Comparison of ENCODE assay signal across 8 cellular contexts in genomic region chr15:69719527-69719926, GRCh38.
DNase-seq lines count a peak whose midpoint lies in the region; ATAC-seq and TF ChIP-seq lines count a peak whose summit lies in the region.

No MANE protein-coding gene starts in this region.

- H3K9me3 ChIP-seq in right atrium auricular region (no peaks in the 10 kb centered on the region), lower lobe of right lung (no peaks in the 10 kb centered on the region), transverse colon (no peaks in the 10 kb centered on the region), esophagus muscularis mucosa (no peaks in the 10 kb centered on the region)

- TF ChIP-seq POLR2A in transverse colon (IDR thresholded peaks at IDR 0.05) = no peak
- no peak for TF ChIP-seq POLR2A in esophagus muscularis mucosa (IDR thresholded peaks at IDR 0.05; ENCODE audit: low read depth)

- in situ Hi-C loops in transverse colon (cut with MboI; ENCODE audit: low pct_ligation_motif_present in 1 of 4, low pct_unique_long_range_greater_than_20kb in 1 of 4, low sequenced_read_pairs in 3 of 4) = no loop called here

- peak; percentile 78 to 84 for ATAC-seq in lower lobe of right lung

- DNase-seq in cardiac septum (ENCODE audit: low spot score) (peak; percentile 75), right atrium auricular region (ENCODE audit: low spot score) (no peak), lower lobe of right lung (peak; percentile 54), transverse colon (peak; percentile 44), glomerular visceral epithelial cell (ENCODE audit: extremely low spot score) (no peak), NCI-H2171 treated with DMSO at 0.1 percent for 48 hours (lab: John Stamatoyannopoulos, UW) (no peak), esophagus muscularis mucosa (ENCODE audit: extremely low spot score) (no peak)
- peak; percentile 73 for DNase-seq in activated CD8-positive, alpha-beta memory T cell treated with anti-CD3 and anti-CD28 coated beads, Interleukin-2, amount 50 U/mL, for 48 hours

- TF ChIP-seq EP300 in transverse colon (IDR thresholded peaks at IDR 0.05; ENCODE audit: low read depth) (no peak), esophagus muscularis mucosa (IDR thresholded peaks at IDR 0.05) (no peak)

- WGBS in transverse colon (ENCODE audit: low coverage in 1 of 2), 2 donors = 73 to 75% methylated on average over 4 of the region's 4 CpGs
- WGBS in esophagus muscularis mucosa = 82% methylated on average over 4 of the region's 4 CpGs

- H3K27me3 ChIP-seq in right atrium auricular region (no peaks in the 10 kb centered on the region), lower lobe of right lung (ENCODE audit: low read depth) (peaks cover 3% of the 10 kb centered on the region), transverse colon (no peaks in the 10 kb centered on the region), esophagus muscularis mucosa (no peaks in the 10 kb centered on the region)

- no peak overlapping the region for H3K4me3 ChIP-seq in right atrium auricular region
- no peak overlapping the region for H3K4me3 ChIP-seq in lower lobe of right lung
- no peak overlapping the region for H3K4me3 ChIP-seq in transverse colon
- no peak overlapping the region for H3K4me3 ChIP-seq in esophagus muscularis mucosa

- H3K4me1 ChIP-seq in right atrium auricular region (peaks cover 0 to 6% of the 10 kb centered on the region in 2 donors), lower lobe of right lung (peaks cover 43% of the 10 kb centered on the region), transverse colon (peaks cover 0 to 9% (median 0%) of the 10 kb centered on the region in 4 donors), esophagus muscularis mucosa (peaks cover 0 to 5% (median 2%) of the 10 kb centered on the region in 4 donors)

- H3K36me3 ChIP-seq in right atrium auricular region (no peaks in the 10 kb centered on the region), lower lobe of right lung (no peaks in the 10 kb centered on the region), transverse colon (no peaks in the 10 kb centered on the region), esophagus muscularis mucosa (no peaks in the 10 kb centered on the region)

- no peak for TF ChIP-seq CTCF in right atrium auricular region (IDR thresholded peaks at IDR 0.05)
- no peak for TF ChIP-seq CTCF in lower lobe of right lung (IDR thresholded peaks at IDR 0.05)
- TF ChIP-seq CTCF in transverse colon (IDR thresholded peaks at IDR 0.05) = no peak
- no peak for TF ChIP-seq CTCF in esophagus muscularis mucosa (IDR thresholded peaks at IDR 0.05)

- intact Hi-C loops in cardiac septum (cut with DNase I) (no loop called here), lower lobe of right lung (cut with DNase I) (no loop called here), transverse colon (cut with DNase I; ENCODE audit: low total_unique reads) (no loop called here), esophagus muscularis mucosa (cut with DNase I) (no loop called here)

- H3K27ac ChIP-seq in right atrium auricular region (no peak overlapping the region), lower lobe of right lung (peak overlapping the region; percentile 68), transverse colon (peak overlapping the region in 1 of 4 donors; percentile 38), esophagus muscularis mucosa (replicated peaks in 1 of 4) (peak overlapping the region in 1 of 4 donors; percentile 23)

Comparison
In these comparisons a context has a peak if more than half of its experiments do, and no peak if none do; other contexts are left out.
1. DNase-seq: peak in cardiac septum (single experiment), activated CD8-positive, alpha-beta memory T cell treated with anti-CD3 and anti-CD28 coated beads, Interleukin-2, amount 50 U/mL, for 48 hours (single experiment), lower lobe of right lung (single experiment) and transverse colon (single experiment); none in right atrium auricular region (single experiment), glomerular visceral epithelial cell (single experiment), NCI-H2171 treated with DMSO at 0.1 percent for 48 hours (single experiment) and esophagus muscularis mucosa (single experiment).